Comparison of ENCODE assay signal across 8 cellular contexts in genomic region chr1:88983791-88984552, GRCh38. TPM values are rescaled to one million over a fixed set of nuclear protein-coding genes. Genes with fewer than 3 reads are reported as not detected.
DNase-seq lines count a peak whose midpoint lies in the region; ATAC-seq and TF ChIP-seq lines count a peak whose summit lies in the region.

No MANE protein-coding gene starts in this region.

- H3K27me3 ChIP-seq in PC-3 (ENCODE audit: low read length), result no peaks in the 10 kb centered on the region

- peaks cover 98% of the 10 kb centered on the region for H3K36me3 Mint-ChIP-seq in stimulated activated effector memory CD8-positive, alpha-beta T cell treated with anti-CD3 and anti-CD28 coated beads, Interleukin-12 subunit alpha, Interleukin-12 subunit beta, amount 100 ng/mL, for 72 hours

- POLR2A ChIA-PET in PC-3 (lab: Charles Lee; ENCODE audit: unreplicated experiment), result no interaction called here

- ATAC-seq in HG03342 (IDR thresholded peaks at IDR 0.05; ENCODE audit: unreplicated experiment), result peak; percentile 65
- ATAC-seq in PC-3, result 0 out of 2 replicates have a peak, but pooled peaks have one; percentile 5
- ATAC-seq in stimulated activated effector memory CD8-positive, alpha-beta T cell treated with anti-CD3 and anti-CD28 coated beads, Interleukin-12 subunit alpha, Interleukin-12 subunit beta, amount 100 ng/mL, for 72 hours, result peak; percentile 49
- ATAC-seq in HG02973 (IDR thresholded peaks at IDR 0.05; ENCODE audit: unreplicated experiment), result no peak

- H3K79me2 ChIP-seq in PC-3 (ENCODE audit: low read length), result peaks cover 37% of the 10 kb centered on the region

- no peaks in the 10 kb centered on the region for H3K9me3 Mint-ChIP-seq in stimulated activated effector memory CD8-positive, alpha-beta T cell treated with anti-CD3 and anti-CD28 coated beads, Interleukin-12 subunit alpha, Interleukin-12 subunit beta, amount 100 ng/mL, for 72 hours

- no peaks in the 10 kb centered on the region for H3K9me3 ChIP-seq in PC-3 (ENCODE audit: low read length)

- in situ Hi-C loops in astrocyte of the spinal cord (cut with HindIII; ENCODE audit: low sequenced_read_pairs), result no loop called here

- peaks cover 15% of the 10 kb centered on the region for H3K36me3 ChIP-seq in PC-3 (ENCODE audit: low read depth, low read length)

- peak overlapping the region; percentile 89 for H3K27ac Mint-ChIP-seq in stimulated activated effector memory CD8-positive, alpha-beta T cell treated with anti-CD3 and anti-CD28 coated beads, Interleukin-12 subunit alpha, Interleukin-12 subunit beta, amount 100 ng/mL, for 72 hours

- peak; percentile 26 to 69 for DNase-seq in NCI-H446 (lab: John Stamatoyannopoulos, UW)
- DNase-seq in NCI-H446 treated with DMSO at 0.1 percent for 48 hours (lab: John Stamatoyannopoulos, UW), result no peak
- DNase-seq in PC-3, result peak; percentile 84
- DNase-seq in astrocyte of the spinal cord (ENCODE audit: low read depth, low spot score), result peak; percentile 63
- DNase-seq in hippocampal formation (lab: John Stamatoyannopoulos, UW), result peak; percentile 7 to 47
- no peak for DNase-seq in stimulated activated effector memory CD8-positive, alpha-beta T cell treated with anti-CD3 and anti-CD28 coated beads, Interleukin-12 subunit alpha, Interleukin-12 subunit beta, amount 100 ng/mL, for 72 hours (ENCODE audit: low spot score in 2 of 2)

- H3K4me1 Mint-ChIP-seq in stimulated activated effector memory CD8-positive, alpha-beta T cell treated with anti-CD3 and anti-CD28 coated beads, Interleukin-12 subunit alpha, Interleukin-12 subunit beta, amount 100 ng/mL, for 72 hours, result peaks cover 82% of the 10 kb centered on the region

- peak overlapping the region; percentile 86; the same call in 1 of the 2 replicates for H3K27ac ChIP-seq in PC-3 (ENCODE audit: low read length)

- no peak overlapping the region for H3K9ac ChIP-seq in PC-3 (ENCODE audit: low read length)

- intact Hi-C loops in PC-3 (cut with micrococcal nuclease), result loop anchor here (2.0 kb wide), 1 partner anchor 47 kb away; no protein-coding TSS in a partner anchor

- peak overlapping the region; percentile 25; the same call in 1 of the 2 replicates for H3K4me3 ChIP-seq in PC-3 (ENCODE audit: low read length)
- H3K4me3 ChIP-seq in astrocyte of the spinal cord (ENCODE audit: low read depth, low read length), result no peak overlapping the region

- no TSS peak for BruUV-seq in PC-3 (replicated peaks; lab: Mats Ljungman, UMichigan)

- peak; percentile 69 for TF ChIP-seq CTCF in PC-3 (conservative IDR thresholded peaks at IDR 0.05; ENCODE audit: low read depth, low read length)
- peak; percentile 63 for TF ChIP-seq CTCF in astrocyte of the spinal cord (IDR thresholded peaks at IDR 0.05; ENCODE audit: low read depth, low read length)

- H3F3A ChIP-seq in PC-3 (ENCODE audit: low read length, unreplicated experiment), result peaks cover 5% of the 10 kb centered on the region

- H3K4me2 ChIP-seq in PC-3 (ENCODE audit: low read length), result peak overlapping the region; percentile 54

- CTCF ChIA-PET in PC-3 (lab: Charles Lee), result interaction anchor here (0.6 to 1.0 kb wide), 3 partner anchors 16 to 639 kb away, joined by 4 to 19 read pairs (median 12); no protein-coding TSS in a partner anchor

- H3K4me3 Mint-ChIP-seq in stimulated activated effector memory CD8-positive, alpha-beta T cell treated with anti-CD3 and anti-CD28 coated beads, Interleukin-12 subunit alpha, Interleukin-12 subunit beta, amount 100 ng/mL, for 72 hours, result peak overlapping the region; percentile 56

- H3K9me2 ChIP-seq in PC-3 (replicated peaks; ENCODE audit: low read length), result no peaks in the 10 kb centered on the region

- no peak overlapping the region for H2AFZ ChIP-seq in PC-3 (ENCODE audit: low read length)

- no peaks in the 10 kb centered on the region for H4K20me1 ChIP-seq in PC-3 (ENCODE audit: low read length)

- H3K4me1 ChIP-seq in PC-3 (ENCODE audit: insufficient read depth, low read length), result peaks cover 48% of the 10 kb centered on the region

RNA-seq across cellular contexts. Expression of gene KYAT3, which starts 8.5 kb away (rescaled TPM):
- total RNA-seq in PC-3 (2014; rRNA removed), result 9.7 and 14.3 TPM in 2 replicates

RNA-seq across cellular contexts. Expression of gene RBMXL1, which starts 8.5 kb away (rescaled TPM):
- total RNA-seq in PC-3 (2014; rRNA removed), result 8.5 and 10.6 TPM in 2 replicates

RNA-seq across cellular contexts. Expression of gene GBP3, which starts 38.7 kb away (rescaled TPM):
- 23.3 and 24.9 TPM in 2 replicates for total RNA-seq in PC-3 (2014; rRNA removed)

Comparison
In these comparisons a context has a peak if more than half of its experiments do, and no peak if none do; other contexts are left out.
1. DNase-seq: peak in NCI-H446 (2 of 2), PC-3 (single experiment), astrocyte of the spinal cord (single experiment) and hippocampal formation (2 of 2); none in NCI-H446 treated with DMSO at 0.1 percent for 48 hours (single experiment) and stimulated activated effector memory CD8-positive, alpha-beta T cell treated with anti-CD3 and anti-CD28 coated beads, Interleukin-12 subunit alpha, Interleukin-12 subunit beta, amount 100 ng/mL, for 72 hours (0 of 2).